Comparison of ENCODE assay signal across 11 cellular contexts in the genomic region with DNA sequence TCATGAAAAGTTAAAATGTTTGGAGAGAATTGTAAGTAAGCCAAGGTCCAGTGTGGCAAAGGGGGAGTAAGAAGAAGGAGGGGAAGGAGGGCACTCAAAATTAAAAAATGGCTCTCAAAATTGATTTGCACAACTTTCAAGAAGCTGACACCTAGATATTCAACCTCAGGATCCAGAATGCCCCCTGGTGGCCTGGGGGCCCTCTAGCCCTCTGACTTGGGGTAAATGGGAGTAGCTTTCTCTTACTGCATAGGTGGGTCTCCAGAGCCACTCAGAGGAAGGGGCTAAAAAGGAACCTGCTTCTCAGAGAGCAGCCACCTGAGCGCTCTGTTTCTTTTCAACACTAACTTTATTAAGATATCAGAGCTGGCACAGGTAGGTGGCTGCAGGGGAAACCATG.
DNase-seq lines count a peak whose midpoint lies in the region; ATAC-seq and TF ChIP-seq lines count a peak whose summit lies in the region.
"Had no signal": no experiment of that assay in that cellular context is flagged by ENCODE, and none has a peak within 500 bp of the region (broad histone marks: within the 10 kb centered on the region; RNA-seq: fewer than 3 reads in every experiment).

No MANE protein-coding gene starts in this region.

- no peak overlapping the region for H3K4me3 ChIP-seq in thyroid gland (replicated peaks in 1 of 3)
- H3K4me3 ChIP-seq: lung had no signal

- H3K4me1 Mint-ChIP-seq in activated T-cell treated with anti-CD3 and anti-CD28 coated beads, Interleukin-2, amount 50 U/mL, for 24 hours (ENCODE audit: low read depth) = no peaks in the 10 kb centered on the region
- no peaks in the 10 kb centered on the region for H3K4me1 Mint-ChIP-seq in activated naive CD8-positive, alpha-beta T cell treated with anti-CD3 and anti-CD28 coated beads for 36 hours
- H3K4me1 Mint-ChIP-seq in CD14-positive monocyte = no peaks in the 10 kb centered on the region
- H3K4me1 Mint-ChIP-seq: activated T-helper 17 cell treated with anti-CD3 and anti-CD28 coated beads, Interleukin-2, amount 50 U/mL, for 72 hours had no signal

- ATAC-seq in GM21423 (IDR thresholded peaks at IDR 0.05; ENCODE audit: unreplicated experiment) = no peak
- ATAC-seq: activated T-helper 17 cell treated with anti-CD3 and anti-CD28 coated beads, Interleukin-2, amount 50 U/mL, for 72 hours had no signal

- no peaks in the 10 kb centered on the region for H3K4me1 ChIP-seq in thyroid gland

- no peak for TF ChIP-seq POLR2A in thyroid gland (IDR thresholded peaks at IDR 0.05)

- DNase-seq in activated T-cell treated with anti-CD3 and anti-CD28 coated beads, Interleukin-2, amount 50 U/mL, for 48 hours = peak; percentile 17 to 24
- no peak for DNase-seq in activated T-cell treated with anti-CD3 and anti-CD28 coated beads, Interleukin-2, amount 50 U/mL, for 24 hours
- DNase-seq in NCI-H1092 treated with DMSO at 0.1 percent for 48 hours (lab: John Stamatoyannopoulos, UW) (peak; percentile 48), thyroid gland (peak; percentile 4 to 7), glomerular visceral epithelial cell (ENCODE audit: extremely low spot score) (no peak), CD14-positive monocyte (ENCODE audit: low spot score) (no peak)
- peak; percentile 7 for DNase-seq in activated naive CD8-positive, alpha-beta T cell treated with anti-CD3 and anti-CD28 coated beads for 36 hours
- DNase-seq: effector CD8-positive, alpha-beta T cell had no signal

- H3K9me3 ChIP-seq in thyroid gland = no peaks in the 10 kb centered on the region

- no peak overlapping the region for H3K27ac Mint-ChIP-seq in activated T-cell treated with anti-CD3 and anti-CD28 coated beads, Interleukin-2, amount 50 U/mL, for 24 hours
- no peak overlapping the region for H3K27ac Mint-ChIP-seq in activated naive CD8-positive, alpha-beta T cell treated with anti-CD3 and anti-CD28 coated beads for 36 hours
- no peak overlapping the region for H3K27ac Mint-ChIP-seq in CD14-positive monocyte
- H3K27ac Mint-ChIP-seq: activated T-helper 17 cell treated with anti-CD3 and anti-CD28 coated beads, Interleukin-2, amount 50 U/mL, for 72 hours had no signal

- no peaks in the 10 kb centered on the region for H3K27me3 ChIP-seq in thyroid gland

- no peaks in the 10 kb centered on the region for H3K36me3 ChIP-seq in thyroid gland

- H3K9me3 Mint-ChIP-seq in activated T-cell treated with anti-CD3 and anti-CD28 coated beads, Interleukin-2, amount 50 U/mL, for 24 hours = no peaks in the 10 kb centered on the region
- no peaks in the 10 kb centered on the region for H3K9me3 Mint-ChIP-seq in activated naive CD8-positive, alpha-beta T cell treated with anti-CD3 and anti-CD28 coated beads for 36 hours
- H3K9me3 Mint-ChIP-seq in CD14-positive monocyte = peaks cover 3 to 11% (median 6%) of the 10 kb centered on the region in 7 donors

- no peaks in the 10 kb centered on the region for H3K27me3 Mint-ChIP-seq in activated T-cell treated with anti-CD3 and anti-CD28 coated beads, Interleukin-2, amount 50 U/mL, for 24 hours
- H3K27me3 Mint-ChIP-seq in activated naive CD8-positive, alpha-beta T cell treated with anti-CD3 and anti-CD28 coated beads for 36 hours = no peaks in the 10 kb centered on the region
- H3K27me3 Mint-ChIP-seq in CD14-positive monocyte (ENCODE audit: low read depth in 3 of 3) = peaks cover 0 to 2% (median 0%) of the 10 kb centered on the region in 3 donors
- H3K27me3 Mint-ChIP-seq: activated T-helper 17 cell treated with anti-CD3 and anti-CD28 coated beads, Interleukin-2, amount 50 U/mL, for 72 hours had no signal

- intact Hi-C loops in thyroid gland (cut with DNase I) = no loop called here
- intact Hi-C loops in CD14-positive monocyte (cut with micrococcal nuclease) = no loop called here

- H3K4me3 Mint-ChIP-seq in activated T-cell treated with anti-CD3 and anti-CD28 coated beads, Interleukin-2, amount 50 U/mL, for 24 hours = no peak overlapping the region
- no peak overlapping the region for H3K4me3 Mint-ChIP-seq in activated naive CD8-positive, alpha-beta T cell treated with anti-CD3 and anti-CD28 coated beads for 36 hours
- H3K4me3 Mint-ChIP-seq in CD14-positive monocyte = no peak overlapping the region
- H3K4me3 Mint-ChIP-seq: activated T-helper 17 cell treated with anti-CD3 and anti-CD28 coated beads, Interleukin-2, amount 50 U/mL, for 72 hours had no signal

- peak in 2 of 6 experiments; percentile 19 to 20 for TF ChIP-seq CTCF in thyroid gland (IDR thresholded peaks at IDR 0.05)
- TF ChIP-seq CTCF in CD14-positive monocyte (IDR thresholded peaks at IDR 0.05) = no peak

- 93 to 96% methylated on average over 1 of the region's 1 CpG for WGBS in thyroid gland, 2 donors

- H3K27ac ChIP-seq in thyroid gland = no peak overlapping the region

- H3K36me3 Mint-ChIP-seq in activated T-cell treated with anti-CD3 and anti-CD28 coated beads, Interleukin-2, amount 50 U/mL, for 24 hours (ENCODE audit: low read depth) = no peaks in the 10 kb centered on the region
- no peaks in the 10 kb centered on the region for H3K36me3 Mint-ChIP-seq in activated naive CD8-positive, alpha-beta T cell treated with anti-CD3 and anti-CD28 coated beads for 36 hours
- no peaks in the 10 kb centered on the region for H3K36me3 Mint-ChIP-seq in CD14-positive monocyte

Comparison
In these comparisons a context has a peak if more than half of its experiments do, and no peak if none do; other contexts are left out.
1. DNase-seq: peak in activated T-cell treated with anti-CD3 and anti-CD28 coated beads, Interleukin-2, amount 50 U/mL, for 48 hours (2 of 2), NCI-H1092 treated with DMSO at 0.1 percent for 48 hours (single experiment), activated naive CD8-positive, alpha-beta T cell treated with anti-CD3 and anti-CD28 coated beads for 36 hours (single experiment) and thyroid gland (2 of 2); none in activated T-cell treated with anti-CD3 and anti-CD28 coated beads, Interleukin-2, amount 50 U/mL, for 24 hours (single experiment), glomerular visceral epithelial cell (single experiment) and CD14-positive monocyte (single experiment).